8 cellular contexts compared by ENCODE assay signal in the genomic region with DNA sequence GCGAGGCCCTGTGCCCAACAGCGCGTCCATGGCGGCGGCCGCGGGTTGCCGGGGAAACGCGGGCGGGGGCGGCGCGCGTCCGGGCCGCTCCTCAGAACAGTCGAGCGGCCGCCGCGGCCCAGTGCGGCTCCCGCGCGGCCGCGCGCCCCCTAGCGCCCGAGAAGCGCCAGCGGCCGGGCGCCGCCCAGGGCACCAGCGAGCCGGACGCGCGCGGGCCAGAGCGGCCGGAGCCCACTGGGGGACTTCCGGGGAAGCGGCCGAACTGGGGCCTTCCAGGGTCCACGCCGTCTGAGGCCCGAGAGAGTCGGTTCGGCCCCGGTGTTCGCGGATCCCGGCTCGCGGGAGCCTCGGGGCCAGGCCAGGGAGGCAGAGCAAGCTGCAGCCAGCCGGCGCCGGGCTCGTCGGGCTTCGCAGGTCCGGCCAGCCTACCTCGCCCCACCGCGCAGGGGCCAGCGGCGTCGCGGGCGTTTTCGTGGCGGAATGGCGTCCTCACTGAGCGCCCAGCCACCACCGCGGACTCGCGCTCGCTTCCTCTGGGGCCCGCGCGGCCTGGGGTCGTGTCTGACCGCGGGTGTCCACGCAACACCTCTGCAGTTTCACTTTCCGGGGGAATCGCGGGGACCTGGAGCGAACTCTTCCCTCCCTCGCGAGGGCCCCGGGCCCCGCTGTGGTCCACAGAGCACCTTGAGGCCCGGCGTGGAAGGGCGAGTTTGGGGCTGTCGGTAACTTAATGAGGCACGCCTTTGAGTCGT. TPM values are rescaled to one million over a fixed set of nuclear protein-coding genes. Genes with fewer than 3 reads are reported as not detected.
A peak's percentile ranks its signal among the peaks of the same experiment; 100 is the strongest.
DNase-seq lines count a peak whose midpoint lies in the region; ATAC-seq and TF ChIP-seq lines count a peak whose summit lies in the region.

DENND6B (minus strand) TSS at position 54 of the 752 bp plus-strand sequence; CDS start at position 30, 24 bp downstream.

- TF ChIP-seq CTCF in right lobe of liver (IDR thresholded peaks at IDR 0.05) = peak; percentile 37 to 95 (median 67)

- peaks cover 0 to 12% (median 4%) of the 10 kb centered on the region in 4 donors for H3K4me1 ChIP-seq in right lobe of liver

- DNase-seq in SIG-M5 treated with dmso at 0.1 percent for 504 hours (lab: John Stamatoyannopoulos, UW; ENCODE audit: unreplicated experiment) (peak; percentile 65), SIG-M5 (lab: John Stamatoyannopoulos, UW) (no peak), NCI-H345 (lab: John Stamatoyannopoulos, UW) (peak; percentile 75), dermis blood vessel endothelial cell (peak; percentile 87), right lobe of liver (peak; percentile 83 to 84 (median 84))
- DNase-seq in activated CD4-positive, alpha-beta T cell treated with anti-CD3 and anti-CD28 coated beads, Interleukin-2, amount 10 ng/mL, durations not matched to agents 7 days and 5 days = peak; percentile 72
- DNase-seq in stimulated activated CD4-positive, alpha-beta T cell treated with anti-CD3 and anti-CD28 coated beads, Interleukin-4, amount 100 ng/mL, for 4 hours = peak; percentile 44 to 72

- POLR2A ChIA-PET in activated CD4-positive, alpha-beta T cell treated with anti-CD3 and anti-CD28 coated beads, Interleukin-2, amount 10 ng/mL, durations not matched to agents 7 days and 5 days (lab: Charles Lee) = no interaction called here

- peak; percentile 72 for TF ChIP-seq POLR2A in right lobe of liver (IDR thresholded peaks at IDR 0.05)

- intact Hi-C loops in right lobe of liver (cut with DNase I) = loop anchor here (5.0 to 10.0 kb wide), 2 partner anchors 50 to 52 kb away; partner anchors contain the start of gene MAPK11 (in 1 of the 2)

- ATAC-seq in HG03025 (IDR thresholded peaks at IDR 0.05; ENCODE audit: low FRiP score, unreplicated experiment) (peak; percentile 72), right lobe of liver (peak; percentile 82 to 97 (median 93))

- peak within 1 kb of the TSS; percentile 85 to 92 (median 92) for H3K4me3 ChIP-seq in right lobe of liver

- H3K27ac ChIP-seq in right lobe of liver = peak within 1 kb of the TSS; percentile 88 to 93 (median 91)

- WGBS in right lobe of liver (ENCODE audit: insufficient coverage, low coverage, low lambda C conversion rate, missing lambda C conversion rate) = 0% methylated on average over 4 of the region's 104 CpGs

- no peaks in the 10 kb centered on the region for H3K36me3 ChIP-seq in right lobe of liver

- H3K27me3 Mint-ChIP-seq in activated CD4-positive, alpha-beta T cell treated with anti-CD3 and anti-CD28 coated beads, Interleukin-2, amount 10 ng/mL, durations not matched to agents 7 days and 5 days = peaks cover 24% of the 10 kb centered on the region

- peak within 1 kb of the TSS; percentile 88 for H3K27ac Mint-ChIP-seq in activated CD4-positive, alpha-beta T cell treated with anti-CD3 and anti-CD28 coated beads, Interleukin-2, amount 10 ng/mL, durations not matched to agents 7 days and 5 days

- H3K4me1 Mint-ChIP-seq in activated CD4-positive, alpha-beta T cell treated with anti-CD3 and anti-CD28 coated beads, Interleukin-2, amount 10 ng/mL, durations not matched to agents 7 days and 5 days = peaks cover 13% of the 10 kb centered on the region

- H3K9me3 ChIP-seq in right lobe of liver = no peaks in the 10 kb centered on the region

- H3K4me3 Mint-ChIP-seq in activated CD4-positive, alpha-beta T cell treated with anti-CD3 and anti-CD28 coated beads, Interleukin-2, amount 10 ng/mL, durations not matched to agents 7 days and 5 days = peak within 1 kb of the TSS; percentile 73

- CTCF ChIA-PET in activated CD4-positive, alpha-beta T cell treated with anti-CD3 and anti-CD28 coated beads, Interleukin-2, amount 10 ng/mL, durations not matched to agents 7 days and 5 days (lab: Charles Lee) = interaction anchor here (0.5 to 8.6 kb wide), 9 partner anchors 10 to 199 kb away, joined by 3 to 54 read pairs (median 4); partner anchors contain the start of genes PLXNB2 and SCO2

- no peaks in the 10 kb centered on the region for H3K27me3 ChIP-seq in right lobe of liver

- H3K9me3 Mint-ChIP-seq in activated CD4-positive, alpha-beta T cell treated with anti-CD3 and anti-CD28 coated beads, Interleukin-2, amount 10 ng/mL, durations not matched to agents 7 days and 5 days = no peaks in the 10 kb centered on the region

- H3K36me3 Mint-ChIP-seq in activated CD4-positive, alpha-beta T cell treated with anti-CD3 and anti-CD28 coated beads, Interleukin-2, amount 10 ng/mL, durations not matched to agents 7 days and 5 days (ENCODE audit: low read depth) = no peaks in the 10 kb centered on the region

RNA-seq across cellular contexts. Expression of gene DENND6B, which starts in this region (rescaled TPM):
- total RNA-seq in activated CD4-positive, alpha-beta T cell treated with anti-CD3 and anti-CD28 coated beads, Interleukin-2, amount 10 ng/mL, durations not matched to agents 7 days and 5 days = 1 to 10 TPM; 3.1 to 3.6 TPM
- total RNA-seq in dermis blood vessel endothelial cell (1.3 and 3.6 TPM in 2 replicates), right lobe of liver (1 to 10 TPM in 5 of 6 experiments, under 1 TPM in 1; 0.98 to 4.1 (median 1.9) TPM)
